Comparison of ENCODE assay signal across 1 cellular context in the genomic region with DNA sequence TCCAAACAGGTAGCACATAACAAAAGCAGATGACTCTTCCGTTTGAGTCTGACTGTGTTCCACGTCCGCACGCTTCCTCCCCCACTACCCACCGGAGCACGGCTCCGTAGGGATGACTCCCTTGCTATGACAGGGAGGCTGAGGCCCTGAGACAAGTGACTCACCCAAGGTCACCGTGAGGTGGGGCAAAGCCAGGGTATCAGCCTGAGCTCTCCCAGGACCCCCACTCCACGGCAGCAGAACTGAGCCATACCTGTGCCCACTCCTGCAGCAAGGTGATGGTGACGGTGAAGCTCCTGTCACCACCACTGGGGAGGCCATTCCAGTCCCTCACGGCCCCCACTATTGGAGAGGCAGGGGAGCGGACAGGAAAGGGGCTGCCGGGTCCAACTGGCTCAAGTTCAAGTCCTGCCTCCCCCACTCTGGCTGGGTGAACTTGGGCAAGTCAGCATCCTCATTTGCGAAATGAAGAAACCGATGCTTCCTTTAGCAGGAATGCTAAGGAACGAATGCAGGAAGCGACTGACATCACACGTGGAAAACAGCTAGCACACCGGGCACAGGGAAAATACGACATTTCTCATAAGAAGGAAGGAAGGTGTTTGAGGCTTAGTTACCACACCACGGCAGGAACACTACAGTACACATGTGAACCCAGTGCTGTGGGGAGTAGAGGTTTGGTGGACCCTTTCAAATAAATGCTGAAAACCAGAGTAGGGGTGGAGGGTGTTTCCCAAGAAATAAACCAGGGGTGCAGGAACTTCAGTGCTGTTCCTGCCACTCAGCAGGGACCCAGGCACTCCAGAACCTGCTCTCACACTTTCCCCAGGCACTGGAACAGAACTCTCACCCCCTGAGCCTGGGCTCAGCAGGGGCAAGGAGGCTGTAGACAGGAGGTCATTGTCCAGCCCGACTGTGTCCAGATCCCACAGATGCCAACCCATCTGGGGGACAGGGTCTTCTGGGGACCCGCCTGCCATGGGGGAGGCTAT.
TF ChIP-seq lines count a peak whose summit lies in the region.

No MANE protein-coding gene starts in this region.

TF ChIP-seq in endothelial cell of umbilical vein, 7 proteins besides CTCF, POLR2A, EP300 and RAD21:
- TF ChIP-seq FOS (IDR thresholded peaks at IDR 0.05; ENCODE audit: borderline replicate concordance, insufficient read depth, low read length) (no peak), POLR2AphosphoS5 (IDR thresholded peaks at IDR 0.05; ENCODE audit: insufficient read depth, low read depth, low read length) (no peak), GATA2 (IDR thresholded peaks at IDR 0.05; ENCODE audit: insufficient read depth, insufficient read length, low read depth, low read length) (no peak), JUN (IDR thresholded peaks at IDR 0.05; ENCODE audit: borderline replicate concordance, insufficient read depth, insufficient read length, low read depth) (no peak), MYC (IDR thresholded peaks at IDR 0.05; ENCODE audit: low read depth, low read length) (no peak), EZH2 (IDR thresholded peaks at IDR 0.05; ENCODE audit: borderline replicate concordance, low read depth, low read length, severe bottlenecking) (no peak)
- TF ChIP-seq, protein P1, sequence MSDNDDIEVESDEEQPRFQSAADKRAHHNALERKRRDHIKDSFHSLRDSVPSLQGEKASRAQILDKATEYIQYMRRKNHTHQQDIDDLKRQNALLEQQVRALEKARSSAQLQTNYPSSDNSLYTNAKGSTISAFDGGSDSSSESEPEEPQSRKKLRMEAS (IDR thresholded peaks at IDR 0.05; ENCODE audit: insufficient read depth, insufficient read length) = no peak
